In genomic region chr16:67174706-67175231, GRCh38 we compare ENCODE assay signal across 6 cellular contexts. TPM values are rescaled to one million over a fixed set of nuclear protein-coding genes. Genes with fewer than 3 reads are reported as not detected.
DNase-seq lines count a peak whose midpoint lies in the region; ATAC-seq and TF ChIP-seq lines count a peak whose summit lies in the region.

No MANE protein-coding gene starts in this region.

- in situ Hi-C loops in astrocyte of the spinal cord (cut with HindIII; ENCODE audit: low sequenced_read_pairs) = no loop called here

- TF ChIP-seq CTCF in GM12864 (IDR thresholded peaks at IDR 0.05; ENCODE audit: low read depth, low read length, missing control alignments) (no peak), astrocyte of the spinal cord (IDR thresholded peaks at IDR 0.05; ENCODE audit: low read depth, low read length) (no peak)

- peaks cover 2 to 15% of the 10 kb centered on the region in 2 donors for H3K27me3 ChIP-seq in naive thymus-derived CD4-positive, alpha-beta T cell (ENCODE audit: control insufficient read depth in 2 of 2, insufficient read depth in 2 of 2, low read length in 2 of 2)

- CTCF ChIA-PET in naive thymus-derived CD4-positive, alpha-beta T cell (lab: Charles Lee) = interaction anchor here (1.5 kb wide), 1 partner anchor 155 kb away, joined by 4 read pairs; no protein-coding TSS in a partner anchor

- intact Hi-C loops in naive thymus-derived CD4-positive, alpha-beta T cell (cut with micrococcal nuclease) = loop anchor here (1.0 kb wide), 2 partner anchors 9 to 13 kb away; partner anchors contain the start of gene MATCAP1 (in 2 of the 2)

- H3K4me3 Mint-ChIP-seq in naive thymus-derived CD4-positive, alpha-beta T cell = peak overlapping the region in 5 of 10 donors; percentile 46 to 94 (median 79)

- peaks cover 0 to 57% (median 54%) of the 10 kb centered on the region in 5 donors for H3K27me3 Mint-ChIP-seq in naive thymus-derived CD4-positive, alpha-beta T cell

- POLR2A ChIA-PET in naive thymus-derived CD4-positive, alpha-beta T cell (lab: Charles Lee) = interaction anchor here (0.5 to 4.1 kb wide), 5 partner anchors 10 to 945 kb away, joined by 3 to 31 read pairs (median 3); partner anchors contain the start of genes FBXL8, HSF4 and TRADD

- H3K4me1 ChIP-seq in naive thymus-derived CD4-positive, alpha-beta T cell (ENCODE audit: control insufficient read depth in 2 of 2, insufficient read depth in 2 of 2, low read length in 2 of 2) = peaks cover 18 to 27% of the 10 kb centered on the region in 2 donors

- H3K9me3 ChIP-seq in naive thymus-derived CD4-positive, alpha-beta T cell (ENCODE audit: control insufficient read depth in 2 of 3, low read length in 3 of 3) = no peaks in the 10 kb centered on the region

- H3K4me3 ChIP-seq in GM12864 (ENCODE audit: low read depth, low read length) = peak overlapping the region; percentile 49
- H3K4me3 ChIP-seq in astrocyte of the spinal cord (ENCODE audit: low read depth, low read length) = peak overlapping the region; percentile 30
- H3K4me3 ChIP-seq in naive thymus-derived CD4-positive, alpha-beta T cell (ENCODE audit: low read length) = peak overlapping the region; percentile 61

- no peak for ATAC-seq in naive thymus-derived CD4-positive, alpha-beta T cell
- no peak for ATAC-seq in HG03460 (IDR thresholded peaks at IDR 0.05; ENCODE audit: unreplicated experiment)

- peaks cover 15 to 72% (median 34%) of the 10 kb centered on the region in 7 donors for H3K4me1 Mint-ChIP-seq in naive thymus-derived CD4-positive, alpha-beta T cell

- H3K36me3 ChIP-seq in naive thymus-derived CD4-positive, alpha-beta T cell (ENCODE audit: control insufficient read depth in 2 of 3, insufficient read depth in 3 of 3, low read length in 3 of 3) = no peaks in the 10 kb centered on the region

- H3K27ac ChIP-seq in naive thymus-derived CD4-positive, alpha-beta T cell (ENCODE audit: low read depth, low read length) = no peak overlapping the region

- H3K36me3 Mint-ChIP-seq in naive thymus-derived CD4-positive, alpha-beta T cell = peaks cover 0 to 33% (median 0%) of the 10 kb centered on the region in 5 donors

- no peak overlapping the region for H3K27ac Mint-ChIP-seq in naive thymus-derived CD4-positive, alpha-beta T cell

- DNase-seq in GM12864 (ENCODE audit: low read depth) = no peak
- DNase-seq in astrocyte of the spinal cord (ENCODE audit: low read depth, low spot score) = no peak
- DNase-seq in naive thymus-derived CD4-positive, alpha-beta T cell = no peak
- DNase-seq in stimulated activated CD4-positive, alpha-beta T cell treated with anti-CD3 and anti-CD28 coated beads, Interleukin-1b, Interleukin-23, amount 100 ng/mL, for 48 hours = no peak
- DNase-seq in Ammon's horn (ENCODE audit: low spot score) = no peak

- H3K9me3 Mint-ChIP-seq in naive thymus-derived CD4-positive, alpha-beta T cell = peaks cover 0 to 1% (median 0%) of the 10 kb centered on the region in 11 donors

RNA-seq across cellular contexts. Expression of gene NOL3, which starts 4.4 kb away (rescaled TPM):
- 10 to 100 TPM in 1 of 5 experiments, 1 to 10 TPM in 3, under 1 TPM in 1; 0.89 to 66.0 (median 1.8) TPM for total RNA-seq in naive thymus-derived CD4-positive, alpha-beta T cell
- not detected for polyA plus RNA-seq in naive thymus-derived CD4-positive, alpha-beta T cell

RNA-seq across cellular contexts. Expression of gene MATCAP1, which starts 9.0 kb away (rescaled TPM):
- total RNA-seq in naive thymus-derived CD4-positive, alpha-beta T cell = 10 to 100 TPM in 3 of 5 experiments, 1 to 10 TPM in 2; 4.3 to 88.1 (median 11.0) TPM
- under 1 TPM; 0.48 to 0.78 TPM for polyA plus RNA-seq in naive thymus-derived CD4-positive, alpha-beta T cell

RNA-seq across cellular contexts. Expression of gene HSF4, which starts 10.2 kb away (rescaled TPM):
- total RNA-seq in naive thymus-derived CD4-positive, alpha-beta T cell = 100 to 1,000 TPM in 1 of 5 experiments, 10 to 100 TPM in 2, 1 to 10 TPM in 2; 9.9 to 150 (median 15.5) TPM
- not detected for polyA plus RNA-seq in naive thymus-derived CD4-positive, alpha-beta T cell

RNA-seq across cellular contexts. Expression of gene FBXL8, which starts 15.0 kb away (rescaled TPM):
- 10 to 100 TPM in 2 of 5 experiments, 1 to 10 TPM in 3; 8.7 to 84.7 (median 9.7) TPM for total RNA-seq in naive thymus-derived CD4-positive, alpha-beta T cell
- 1 to 10 TPM; 5.2 to 7.8 TPM for polyA plus RNA-seq in naive thymus-derived CD4-positive, alpha-beta T cell

RNA-seq across cellular contexts. Expression of gene TRADD, which starts 15.1 kb away (rescaled TPM):
- 10 to 100 TPM; 47.0 to 92.8 (median 52.8) TPM for total RNA-seq in naive thymus-derived CD4-positive, alpha-beta T cell
- 10 to 100 TPM; 69.8 to 71.1 TPM for polyA plus RNA-seq in naive thymus-derived CD4-positive, alpha-beta T cell
